Comparison of ENCODE assay signal across 8 cellular contexts in genomic region chr9:137327641-137328569, GRCh38. TPM values are rescaled to one million over a fixed set of nuclear protein-coding genes. Genes with fewer than 3 reads are reported as not detected.
DNase-seq lines count a peak whose midpoint lies in the region; ATAC-seq, FAIRE-seq and TF ChIP-seq lines count a peak whose summit lies in the region.
"Not testable (repeated sequence)": the region's sequence is repeated elsewhere in the genome, so short reads cannot be mapped to it uniquely, and the experiment has no call there.
"Had no signal": no experiment of that assay in that cellular context is flagged by ENCODE, and none has a peak within 500 bp of the region (broad histone marks: within the 10 kb centered on the region; RNA-seq: fewer than 3 reads in every experiment).

No MANE protein-coding gene starts in this region.

- ATAC-seq in activated T-helper 17 cell treated with anti-CD3 and anti-CD28 coated beads, Interleukin-2, amount 50 U/mL, for 72 hours (replicated peaks); central memory CD8-positive, alpha-beta T cell (replicated peaks; ENCODE audit: extremely low read depth, poor library complexity, severe bottlenecking): not testable (repeated sequence)

- FAIRE-seq in D721Med (lab: Jason Lieb, UNC) (peak; percentile 100), TTC549 (lab: Jason Lieb, UNC) (peak; percentile 100), frontal cortex (lab: Jason Lieb, UNC) (peak; percentile 100)

- H3K4me1 Mint-ChIP-seq in HFFc6 (ENCODE audit: low read depth); activated T-helper 17 cell treated with anti-CD3 and anti-CD28 coated beads, Interleukin-2, amount 50 U/mL, for 72 hours; central memory CD8-positive, alpha-beta T cell; progenitor cell of endocrine pancreas (ENCODE audit: low read depth): not testable (repeated sequence)

- peak overlapping the region; percentile 35; the same call in 1 of the 2 replicates for H3K4me3 Mint-ChIP-seq in HFFc6
- not testable (repeated sequence) for H3K4me3 Mint-ChIP-seq in activated T-helper 17 cell treated with anti-CD3 and anti-CD28 coated beads, Interleukin-2, amount 50 U/mL, for 72 hours; central memory CD8-positive, alpha-beta T cell; progenitor cell of endocrine pancreas (ENCODE audit: low read depth)

- not testable (repeated sequence) for H3K36me3 Mint-ChIP-seq in HFFc6 (ENCODE audit: low read depth); activated T-helper 17 cell treated with anti-CD3 and anti-CD28 coated beads, Interleukin-2, amount 50 U/mL, for 72 hours (ENCODE audit: low read depth); progenitor cell of endocrine pancreas (ENCODE audit: insufficient read depth)
- H3K36me3 Mint-ChIP-seq in central memory CD8-positive, alpha-beta T cell (ENCODE audit: insufficient read depth) = peaks cover 15% of the 10 kb centered on the region

- not testable (repeated sequence) for H3K27ac Mint-ChIP-seq in HFFc6
- peak overlapping the region; percentile 79 for H3K27ac Mint-ChIP-seq in activated T-helper 17 cell treated with anti-CD3 and anti-CD28 coated beads, Interleukin-2, amount 50 U/mL, for 72 hours
- H3K27ac Mint-ChIP-seq in central memory CD8-positive, alpha-beta T cell (ENCODE audit: low read depth) = peak overlapping the region; percentile 56
- peak overlapping the region; percentile 94 for H3K27ac Mint-ChIP-seq in progenitor cell of endocrine pancreas

- not testable (repeated sequence) for DNase-seq in D721Med (ENCODE audit: insufficient read length, low spot score); HFFc6; central memory CD8-positive, alpha-beta T cell (ENCODE audit: low spot score in 2 of 2); frontal cortex (ENCODE audit: low spot score in 2 of 2); progenitor cell of endocrine pancreas (ENCODE audit: low spot score, unreplicated experiment)

- H3K27me3 Mint-ChIP-seq in HFFc6 (ENCODE audit: insufficient read depth); progenitor cell of endocrine pancreas: not testable (repeated sequence)
- peaks cover 13% of the 10 kb centered on the region for H3K27me3 Mint-ChIP-seq in activated T-helper 17 cell treated with anti-CD3 and anti-CD28 coated beads, Interleukin-2, amount 50 U/mL, for 72 hours
- peaks cover 37% of the 10 kb centered on the region for H3K27me3 Mint-ChIP-seq in central memory CD8-positive, alpha-beta T cell

- not testable (repeated sequence) for TF ChIP-seq CTCF in D721Med (IDR thresholded peaks at IDR 0.05; ENCODE audit: insufficient read depth, missing control alignments); HFFc6 (IDR thresholded peaks at IDR 0.05); progenitor cell of endocrine pancreas (IDR thresholded peaks at IDR 0.05; ENCODE audit: unreplicated experiment)

- H3K9me3 Mint-ChIP-seq in HFFc6 = peaks cover 27% of the 10 kb centered on the region
- not testable (repeated sequence) for H3K9me3 Mint-ChIP-seq in activated T-helper 17 cell treated with anti-CD3 and anti-CD28 coated beads, Interleukin-2, amount 50 U/mL, for 72 hours; central memory CD8-positive, alpha-beta T cell; progenitor cell of endocrine pancreas (ENCODE audit: low read depth)

RNA-seq across cellular contexts. Expression of gene NRARP, which starts 25.8 kb away (rescaled TPM):
- total RNA-seq in HFFc6 (2021; fragmentation: NEBNext Ultra II Directional; extraction: Animal tissue kit (Norgen Biotek cat#: 25700)) = under 1 TPM in 5 of 6 experiments, not detected in 1; 0.09 to 0.36 (median 0.17) TPM
- total RNA-seq in activated T-helper 17 cell treated with anti-CD3 and anti-CD28 coated beads, Interleukin-2, amount 50 U/mL, for 72 hours = under 1 TPM; 0.66 to 0.86 TPM
- total RNA-seq in frontal cortex = 3.7 TPM
- total RNA-seq in progenitor cell of endocrine pancreas = 24.0 and 27.1 TPM in 2 replicates
- total RNA-seq: LHCN-M2 had no signal

RNA-seq across cellular contexts. Expression of gene TOR4A, which starts 50.4 kb away (rescaled TPM):
- 10 to 100 TPM; 58.4 to 76.2 (median 62.2) TPM for total RNA-seq in HFFc6 (2021; fragmentation: NEBNext Ultra II Directional; extraction: Animal tissue kit (Norgen Biotek cat#: 25700))
- 10 to 100 TPM in 1 of 2 donors, 1 to 10 TPM in 1; 4.9 to 11.5 TPM for total RNA-seq in activated T-helper 17 cell treated with anti-CD3 and anti-CD28 coated beads, Interleukin-2, amount 50 U/mL, for 72 hours
- total RNA-seq in frontal cortex = 0.41 TPM
- total RNA-seq in progenitor cell of endocrine pancreas = 8.0 and 8.5 TPM in 2 replicates
